In genomic region chr2:224570328-224570993, GRCh38 we compare ENCODE assay signal across 12 cellular contexts. TPM values are rescaled to one million over a fixed set of nuclear protein-coding genes. Genes with fewer than 3 reads are reported as not detected.
DNase-seq lines count a peak whose midpoint lies in the region; ATAC-seq and TF ChIP-seq lines count a peak whose summit lies in the region.
"Had no signal": no experiment of that assay in that cellular context is flagged by ENCODE, and none has a peak within 500 bp of the region (broad histone marks: within the 10 kb centered on the region; RNA-seq: fewer than 3 reads in every experiment).

No MANE protein-coding gene starts in this region.

- peak overlapping the region; percentile 81 for H3K27ac Mint-ChIP-seq in activated naive CD4-positive, alpha-beta T cell treated with anti-CD3 and anti-CD28 coated beads, Interleukin-2, amount 50 U/mL, for 24 hours
- no peak overlapping the region for H3K27ac Mint-ChIP-seq in activated naive CD4-positive, alpha-beta T cell treated with anti-CD3 and anti-CD28 coated beads, Interleukin-2, amount 10 ng/mL, durations not matched to agents 7 days and 5 days
- H3K27ac Mint-ChIP-seq in stimulated activated naive CD8-positive, alpha-beta T cell treated with anti-CD3 and anti-CD28 coated beads, Interleukin-15, amount 100 ng/mL, for 72 hours: peak overlapping the region in 1 of 2 donors; percentile 56

- peak overlapping the region; percentile 80 for H3K27ac ChIP-seq in fibroblast of lung (ENCODE audit: insufficient read depth, low read length)

- peak overlapping the region; percentile 48 for H3K4me2 ChIP-seq in fibroblast of lung (ENCODE audit: extremely low read depth, insufficient read depth, low read length)

- no peaks in the 10 kb centered on the region for H3K36me3 ChIP-seq in fibroblast of lung (ENCODE audit: control insufficient read depth, insufficient read depth, low read length)
- no peaks in the 10 kb centered on the region for H3K36me3 ChIP-seq in HAP-1 (replicated peaks)

- H3K9me3 ChIP-seq in fibroblast of lung (ENCODE audit: control insufficient read depth, insufficient read depth, low read depth, low read length) (no peaks in the 10 kb centered on the region), HAP-1 (no peaks in the 10 kb centered on the region)

- H4K20me1 ChIP-seq in fibroblast of lung (ENCODE audit: control insufficient read depth, extremely low read depth, insufficient read depth, low read length): peaks cover 7% of the 10 kb centered on the region

- CTCF ChIA-PET in activated naive CD4-positive, alpha-beta T cell treated with anti-CD3 and anti-CD28 coated beads, Interleukin-2, amount 10 ng/mL, durations not matched to agents 7 days and 5 days (lab: Charles Lee): interaction anchor here (0.7 to 2.2 kb wide), 2 partner anchors 12 to 76 kb away, joined by 3 to 8 read pairs; no protein-coding TSS in a partner anchor

- no peak for DNase-seq in activated naive CD4-positive, alpha-beta T cell treated with anti-CD3 and anti-CD28 coated beads, Interleukin-2, amount 10 ng/mL, durations not matched to agents 7 days and 5 days
- DNase-seq in NCI-H446 (lab: John Stamatoyannopoulos, UW) (peak; percentile 63 to 66), fibroblast of lung (ENCODE audit: low read depth in 2 of 2) (peak; percentile 52 to 75), HAP-1 (ENCODE audit: low spot score in 2 of 2) (no peak), germinal center (ENCODE audit: low spot score) (no peak), NCI-H187 treated with DMSO at 0.1 percent for 48 hours (lab: John Stamatoyannopoulos, UW) (no peak)
- no peak for DNase-seq in stimulated activated naive CD8-positive, alpha-beta T cell treated with anti-CD3 and anti-CD28 coated beads, Interleukin-15, amount 100 ng/mL, for 72 hours
- DNase-seq: activated CD4-positive, alpha-beta T cell treated with anti-CD3 and anti-CD28 coated beads for 1 hour; cortex of kidney had no signal

- H3K27me3 ChIP-seq in fibroblast of lung (ENCODE audit: control insufficient read depth, insufficient read depth, low read length) (no peaks in the 10 kb centered on the region), HAP-1 (ENCODE audit: low read depth) (no peaks in the 10 kb centered on the region)

- in situ Hi-C loops in HAP-1 (cut with MboI; ENCODE audit: low sequenced_read_pairs): no loop called here

- no peak for TF ChIP-seq CTCF in fibroblast of lung (conservative IDR thresholded peaks at IDR 0.05 in 1 of 2, IDR thresholded peaks at IDR 0.05 in 1 of 2; ENCODE audit: low read depth in 1 of 2, low read length in 2 of 2)

- H3K4me3 ChIP-seq in fibroblast of lung (replicated peaks in 1 of 4; ENCODE audit: control extremely low read depth in 1 of 4, insufficient read depth in 1 of 4, low read depth in 3 of 4, low read length in 4 of 4) (no peak overlapping the region), HAP-1 (no peak overlapping the region)
- H3K4me3 ChIP-seq: lung had no signal

- H3K36me3 Mint-ChIP-seq in activated naive CD4-positive, alpha-beta T cell treated with anti-CD3 and anti-CD28 coated beads, Interleukin-2, amount 50 U/mL, for 24 hours: peaks cover 15% of the 10 kb centered on the region
- peaks cover 30% of the 10 kb centered on the region for H3K36me3 Mint-ChIP-seq in activated naive CD4-positive, alpha-beta T cell treated with anti-CD3 and anti-CD28 coated beads, Interleukin-2, amount 10 ng/mL, durations not matched to agents 7 days and 5 days

- peak; percentile 50 for ATAC-seq in stimulated activated naive CD8-positive, alpha-beta T cell treated with anti-CD3 and anti-CD28 coated beads, Interleukin-15, amount 100 ng/mL, for 72 hours

- H3K9ac ChIP-seq in fibroblast of lung (ENCODE audit: insufficient read depth, low read length): no peak overlapping the region

- H3K4me1 Mint-ChIP-seq in activated naive CD4-positive, alpha-beta T cell treated with anti-CD3 and anti-CD28 coated beads, Interleukin-2, amount 50 U/mL, for 24 hours: peaks cover 88% of the 10 kb centered on the region
- peaks cover 35% of the 10 kb centered on the region for H3K4me1 Mint-ChIP-seq in activated naive CD4-positive, alpha-beta T cell treated with anti-CD3 and anti-CD28 coated beads, Interleukin-2, amount 10 ng/mL, durations not matched to agents 7 days and 5 days
- peaks cover 65% of the 10 kb centered on the region for H3K4me1 Mint-ChIP-seq in stimulated activated naive CD8-positive, alpha-beta T cell treated with anti-CD3 and anti-CD28 coated beads, Interleukin-15, amount 100 ng/mL, for 72 hours

- H3K4me1 ChIP-seq in fibroblast of lung (ENCODE audit: control insufficient read depth, extremely low read depth, insufficient read depth, low read length) (peaks cover 8% of the 10 kb centered on the region), HAP-1 (peaks cover 48% of the 10 kb centered on the region)

- H2AFZ ChIP-seq in fibroblast of lung (ENCODE audit: low read length): no peak overlapping the region

- H3K27me3 Mint-ChIP-seq in activated naive CD4-positive, alpha-beta T cell treated with anti-CD3 and anti-CD28 coated beads, Interleukin-2, amount 50 U/mL, for 24 hours: no peaks in the 10 kb centered on the region
- no peaks in the 10 kb centered on the region for H3K27me3 Mint-ChIP-seq in activated naive CD4-positive, alpha-beta T cell treated with anti-CD3 and anti-CD28 coated beads, Interleukin-2, amount 10 ng/mL, durations not matched to agents 7 days and 5 days
- no peaks in the 10 kb centered on the region for H3K27me3 Mint-ChIP-seq in stimulated activated naive CD8-positive, alpha-beta T cell treated with anti-CD3 and anti-CD28 coated beads, Interleukin-15, amount 100 ng/mL, for 72 hours

- H3K4me3 Mint-ChIP-seq in activated naive CD4-positive, alpha-beta T cell treated with anti-CD3 and anti-CD28 coated beads, Interleukin-2, amount 50 U/mL, for 24 hours: peak overlapping the region; percentile 53
- no peak overlapping the region for H3K4me3 Mint-ChIP-seq in activated naive CD4-positive, alpha-beta T cell treated with anti-CD3 and anti-CD28 coated beads, Interleukin-2, amount 10 ng/mL, durations not matched to agents 7 days and 5 days
- H3K4me3 Mint-ChIP-seq in stimulated activated naive CD8-positive, alpha-beta T cell treated with anti-CD3 and anti-CD28 coated beads, Interleukin-15, amount 100 ng/mL, for 72 hours: peak overlapping the region in 1 of 2 donors; percentile 54
- H3K4me3 Mint-ChIP-seq: CD14-positive monocyte had no signal

- H3K9me3 Mint-ChIP-seq in activated naive CD4-positive, alpha-beta T cell treated with anti-CD3 and anti-CD28 coated beads, Interleukin-2, amount 50 U/mL, for 24 hours: no peaks in the 10 kb centered on the region
- H3K9me3 Mint-ChIP-seq in activated naive CD4-positive, alpha-beta T cell treated with anti-CD3 and anti-CD28 coated beads, Interleukin-2, amount 10 ng/mL, durations not matched to agents 7 days and 5 days: peaks cover 11% of the 10 kb centered on the region
- peaks cover 7 to 10% of the 10 kb centered on the region in 2 donors for H3K9me3 Mint-ChIP-seq in stimulated activated naive CD8-positive, alpha-beta T cell treated with anti-CD3 and anti-CD28 coated beads, Interleukin-15, amount 100 ng/mL, for 72 hours

- H3K79me2 ChIP-seq in fibroblast of lung (ENCODE audit: control insufficient read depth, insufficient read depth, low read length): peaks cover 99% of the 10 kb centered on the region

RNA-seq across cellular contexts. Expression of gene CUL3, which starts 14.7 kb away (rescaled TPM):
- total RNA-seq in fibroblast of lung: 63.4 and 69.7 TPM in 2 replicates
- polyA plus RNA-seq in fibroblast of lung: 65.3 and 66.4 TPM in 2 replicates
- polyA plus RNA-seq in fibroblast of lung (2012): 67.0 and 72.7 TPM in 2 replicates
- polyA minus RNA-seq in fibroblast of lung (ENCODE audit: low replicate concordance): 9.5 and 15.6 TPM in 2 replicates

Comparison
In these comparisons a context has a peak if more than half of its experiments do, and no peak if none do; other contexts are left out.
1. DNase-seq: peak in NCI-H446 (2 of 2) and fibroblast of lung (2 of 2); none in activated naive CD4-positive, alpha-beta T cell treated with anti-CD3 and anti-CD28 coated beads, Interleukin-2, amount 10 ng/mL, durations not matched to agents 7 days and 5 days (single experiment), stimulated activated naive CD8-positive, alpha-beta T cell treated with anti-CD3 and anti-CD28 coated beads, Interleukin-15, amount 100 ng/mL, for 72 hours (0 of 2), HAP-1 (0 of 2), germinal center (single experiment) and NCI-H187 treated with DMSO at 0.1 percent for 48 hours (single experiment).